ENCODE assay signal across 18 cellular contexts in genomic region chr1:178294654-178295053, GRCh38.
DNase-seq lines count a peak whose midpoint lies in the region; ATAC-seq, FAIRE-seq and TF ChIP-seq lines count a peak whose summit lies in the region.
"Had no signal": no experiment of that assay in that cellular context is flagged by ENCODE, and none has a peak within 500 bp of the region (broad histone marks: within the 10 kb centered on the region; RNA-seq: fewer than 3 reads in every experiment).

No MANE protein-coding gene starts in this region.

- H3K36me3 ChIP-seq in GM23248 (ENCODE audit: low read depth) (peaks cover 10% of the 10 kb centered on the region; the same call in 1 of the 2 replicates), Panc1 (ENCODE audit: control insufficient read depth, insufficient read depth, low read length) (no peaks in the 10 kb centered on the region), H1 (ENCODE audit: control insufficient read depth in 2 of 4, insufficient read depth in 4 of 4, low read length in 3 of 4) (no peaks in the 10 kb centered on the region)
- H3K36me3 ChIP-seq: ovary had no signal

- H3K18ac ChIP-seq in H1 (ENCODE audit: extremely low read depth, low read length): no peak overlapping the region

- no peaks in the 10 kb centered on the region for H3K27me3 Mint-ChIP-seq in progenitor cell of endocrine pancreas
- H3K27me3 Mint-ChIP-seq: T-helper 17 cell had no signal

- H4K5ac ChIP-seq in H1 (ENCODE audit: insufficient read length, low read depth, low read length): no peak overlapping the region

- no TSS peak for BruUV-seq in Panc1 (replicated peaks; lab: Mats Ljungman, UMichigan)

- ATAC-seq in Panc1: peak; percentile 38; the same call in 1 of the 2 replicates
- ATAC-seq: activated CD4-positive, CD25-positive, alpha-beta regulatory T cell treated with anti-CD3 and anti-CD28 coated beads, Interleukin-2, amount 50 U/mL, for 24 hours; Right ventricle myocardium inferior; T-helper 17 cell had no signal

- H3K4me2 ChIP-seq in GM23248 (ENCODE audit: unreplicated experiment) (no peak overlapping the region), H1 (ENCODE audit: insufficient read depth in 1 of 2, low read depth in 2 of 2, low read length in 2 of 2) (no peak overlapping the region)

- no peak for FAIRE-seq in H1 (lab: Jason Lieb, UNC)
- FAIRE-seq: small intestine had no signal

- no peak overlapping the region for H3K56ac ChIP-seq in H1 (replicated peaks; ENCODE audit: insufficient read length, low read depth, low read length)

- no peak overlapping the region for H4K8ac ChIP-seq in H1 (ENCODE audit: extremely low read depth, insufficient read depth, low read length)

- no peak overlapping the region for H2BK12ac ChIP-seq in H1 (ENCODE audit: low read depth, low read length)

- TF ChIP-seq CTCF in Panc1 (IDR thresholded peaks at IDR 0.05) (no peak), H1 (IDR thresholded peaks at IDR 0.05; ENCODE audit: control extremely low read depth in 1 of 3, insufficient read depth in 1 of 3, low read depth in 1 of 3, low read length in 3 of 3) (no peak; a peak in 1 of 4 replicates), progenitor cell of endocrine pancreas (IDR thresholded peaks at IDR 0.05; ENCODE audit: unreplicated experiment) (peak; percentile 19)

- H2BK5ac ChIP-seq in H1 (ENCODE audit: low read depth, low read length): no peak overlapping the region

- H2AFZ ChIP-seq in GM23248 (no peak overlapping the region), H1 (ENCODE audit: low read length) (no peak overlapping the region)

- no peaks in the 10 kb centered on the region for H3K9me3 ChIP-seq in GM23248 (ENCODE audit: low read depth)
- no peaks in the 10 kb centered on the region for H3K9me3 ChIP-seq in Panc1 (ENCODE audit: control insufficient read depth, insufficient read depth, low read depth, low read length)
- H3K9me3 ChIP-seq in H1 (ENCODE audit: insufficient read depth in 2 of 2, low read depth in 1 of 2, low read length in 1 of 2): no peaks in the 10 kb centered on the region
- H3K9me3 ChIP-seq: ovary had no signal

- TF ChIP-seq POLR2A in H1 (IDR thresholded peaks at IDR 0.05; ENCODE audit: control extremely low read depth in 1 of 2, low read depth in 2 of 2, low read length in 2 of 2): no peak

- CTCF ChIA-PET in Panc1 (lab: Charles Lee): no interaction called here
- CTCF ChIA-PET in H1 (lab: Charles Lee; ENCODE audit: partially characterized antibody): interaction anchor here (0.7 to 2.0 kb wide), 16 partner anchors 8 to 263 kb away, joined by 3 to 10 read pairs (median 3); no protein-coding TSS in a partner anchor

- H3K23ac ChIP-seq in H1 (ENCODE audit: insufficient read length): no peak overlapping the region

- intact Hi-C loops in Panc1 (cut with micrococcal nuclease; ENCODE audit: unreplicated experiment): no loop called here

- H3K9me3 Mint-ChIP-seq in progenitor cell of endocrine pancreas (ENCODE audit: low read depth): no peaks in the 10 kb centered on the region

- no peaks in the 10 kb centered on the region for H4K20me1 ChIP-seq in GM23248 (ENCODE audit: insufficient read depth)
- no peaks in the 10 kb centered on the region for H4K20me1 ChIP-seq in H1 (replicated peaks in 1 of 2; ENCODE audit: control insufficient read depth in 1 of 2, insufficient read depth in 2 of 2, low read length in 2 of 2)

- H3K4me3 ChIP-seq in GM23248 (no peak overlapping the region), Panc1 (ENCODE audit: low read depth in 2 of 2, low read length in 2 of 2) (no peak overlapping the region), H1 (ENCODE audit: extremely low read depth in 1 of 4, insufficient read depth in 2 of 4, low read depth in 3 of 4, low read length in 4 of 4) (no peak overlapping the region)
- H3K4me3 ChIP-seq: ovary had no signal

- H3K27ac Mint-ChIP-seq in progenitor cell of endocrine pancreas: peak overlapping the region; percentile 35
- H3K27ac Mint-ChIP-seq: T-helper 17 cell had no signal

- H3K27me3 ChIP-seq in GM23248 (replicated peaks; ENCODE audit: insufficient read depth): no peaks in the 10 kb centered on the region
- H3K27me3 ChIP-seq in Panc1 (ENCODE audit: control insufficient read depth, insufficient read depth, low read length): no peaks in the 10 kb centered on the region
- H3K27me3 ChIP-seq in H1 (replicated peaks in 1 of 4; ENCODE audit: control insufficient read depth in 3 of 4, extremely low read depth in 1 of 4, insufficient read depth in 3 of 4, low read length in 3 of 4): no peaks in the 10 kb centered on the region
- H3K27me3 ChIP-seq: ovary had no signal

- H3K36me3 Mint-ChIP-seq in progenitor cell of endocrine pancreas (ENCODE audit: insufficient read depth): peaks cover 5% of the 10 kb centered on the region

- H3K9ac ChIP-seq in GM23248 (no peak overlapping the region), H1 (replicated peaks in 1 of 4; ENCODE audit: extremely low read depth in 1 of 4, low read depth in 3 of 4, low read length in 3 of 4) (no peak overlapping the region)

- no peaks in the 10 kb centered on the region for H3K23me2 ChIP-seq in H1 (ENCODE audit: low read depth, low read length)

- H3K14ac ChIP-seq in H1 (ENCODE audit: insufficient read length): no peak overlapping the region

- 0 out of 2 replicates have a peak overlapping the region, but pooled peaks have one; percentile 21 for H2BK20ac ChIP-seq in H1 (ENCODE audit: low read length)

- H3K79me1 ChIP-seq in H1 (ENCODE audit: low read depth, low read length): peaks cover 3% of the 10 kb centered on the region; the same call in 1 of the 2 replicates

- H3K4me1 ChIP-seq in GM23248 (ENCODE audit: insufficient read depth) (peaks cover 5% of the 10 kb centered on the region; the same call in 1 of the 2 replicates), Panc1 (ENCODE audit: control insufficient read depth, insufficient read depth, low read length) (no peaks in the 10 kb centered on the region), H1 (replicated peaks in 1 of 4; ENCODE audit: control insufficient read depth in 3 of 4, insufficient read depth in 4 of 4, low read length in 3 of 4) (peaks cover 3 to 8% (median 4%) of the 10 kb centered on the region in 4 experiments; a peak in 6 of 7 replicates)

- H2AK5ac ChIP-seq in H1 (ENCODE audit: low read depth, low read length): peak overlapping the region; percentile 30; the same call in 1 of the 2 replicates

- no peak overlapping the region for H3K27ac ChIP-seq in GM23248
- no peak overlapping the region for H3K27ac ChIP-seq in Panc1 (ENCODE audit: low read length)
- no peak overlapping the region for H3K27ac ChIP-seq in H1 (ENCODE audit: low read depth, low read length)
- H3K27ac ChIP-seq: C4-2B, ovary had no signal

- no peak for TF ChIP-seq EP300 in H1 (IDR thresholded peaks at IDR 0.05; ENCODE audit: borderline replicate concordance in 1 of 2, low read depth in 2 of 2, low read length in 2 of 2)

- peaks cover 11% of the 10 kb centered on the region for H3K4me1 Mint-ChIP-seq in progenitor cell of endocrine pancreas (ENCODE audit: low read depth)
- H3K4me1 Mint-ChIP-seq: T-helper 17 cell had no signal

- H2BK120ac ChIP-seq in H1 (replicated peaks; ENCODE audit: low read depth, low read length): no peak overlapping the region

- no peak overlapping the region for H4K91ac ChIP-seq in H1 (replicated peaks; ENCODE audit: insufficient read length, low read length)

- TF ChIP-seq RAD21 in H1 (IDR thresholded peaks at IDR 0.05 in 1 of 2, conservative IDR thresholded peaks at IDR 0.05 in 1 of 2; ENCODE audit: low read depth in 2 of 2, low read length in 2 of 2): no peak

- H3K4me3 Mint-ChIP-seq in progenitor cell of endocrine pancreas (ENCODE audit: low read depth): no peak overlapping the region
- H3K4me3 Mint-ChIP-seq: T-helper 17 cell had no signal

- WGBS in GM23248 (ENCODE audit: low coverage in 1 of 2, low lambda C conversion rate in 2 of 2, missing lambda C conversion rate in 2 of 2), 2 experiments: 100% methylated on average over 1 of the region's 1 CpG
- WGBS in H1 (ENCODE audit: extremely low coverage in 1 of 2, insufficient coverage in 1 of 2, insufficient read length in 1 of 2, insufficient replicate concordance in 2 of 2, low coverage in 1 of 2, low lambda C conversion rate in 2 of 2, missing lambda C conversion rate in 1 of 2), 2 experiments: 77% methylated on average over 1 of the region's 1 CpG; no CpG with 5 or more reads in 1 of the 2 experiments

- H3K9me2 ChIP-seq in GM23248 (ENCODE audit: insufficient read depth): no peaks in the 10 kb centered on the region

- no peak overlapping the region for H3K4ac ChIP-seq in H1 (replicated peaks; ENCODE audit: insufficient read length, low read depth, low read length)

- peaks cover 3% of the 10 kb centered on the region; the same call in 1 of the 2 replicates for H3F3A ChIP-seq in GM23248 (ENCODE audit: insufficient read depth)

- POLR2A ChIA-PET in Panc1 (lab: Charles Lee) (no interaction called here), H1 (lab: Charles Lee; ENCODE audit: partially characterized antibody) (interaction anchor here (0.9 kb wide), 1 partner anchor 27 kb away, joined by 5 read pairs; no protein-coding TSS in a partner anchor)

- DNase-seq in GM23248 (peak; percentile 6), Panc1 (ENCODE audit: low read depth, low spot score) (no peak), H1 (ENCODE audit: low read depth in 1 of 2, low spot score in 2 of 2) (no peak), progenitor cell of endocrine pancreas (ENCODE audit: low spot score, unreplicated experiment) (no peak), NCI-H2227 (lab: John Stamatoyannopoulos, UW; ENCODE audit: unreplicated experiment) (no peak), activated gamma-delta T cell (lab: John Stamatoyannopoulos, UW) (no peak)
- no peak for DNase-seq in central memory CD4-positive, alpha-beta T cell
- no peak for DNase-seq in stimulated activated CD4-positive, alpha-beta T cell treated with anti-CD3 and anti-CD28 coated beads, Interleukin-4, amount 100 ng/mL, for 4 hours
- DNase-seq: activated CD8-positive, alpha-beta memory T cell treated with anti-CD3 and anti-CD28 coated beads for 24 hours; effector memory CD4-positive, alpha-beta T cell; NCI-H187; NCI-H510A; ovary; small intestine; T-helper 17 cell had no signal

- H2BK15ac ChIP-seq in H1 (ENCODE audit: low read length): no peak overlapping the region

- in situ Hi-C loops in GM23248 (cut with MboI) (loop anchor here (25.0 kb wide), 1 partner anchor 1407 kb away; no protein-coding TSS in a partner anchor), Panc1 (cut with HindIII; ENCODE audit: low pct_unique_long_range_greater_than_20kb, low sequenced_read_pairs) (no loop called here)

- peaks cover 82% of the 10 kb centered on the region for H3K79me2 ChIP-seq in GM23248 (ENCODE audit: insufficient read depth)
- peaks cover 0 to 21% of the 10 kb centered on the region in 2 experiments; a peak in 2 of 4 replicates for H3K79me2 ChIP-seq in H1 (ENCODE audit: control insufficient read depth in 1 of 2, insufficient read depth in 2 of 2, low read length in 2 of 2)

TF ChIP-seq in H1, 55 proteins besides CTCF, POLR2A, EP300 and RAD21 (continues in another document):
- TF ChIP-seq USF2 (IDR thresholded peaks at IDR 0.05; ENCODE audit: low read length): no peak
